Comparison of ENCODE assay signal across 1 cellular context in genomic region chr3:99875925-99876781, GRCh38.
TF ChIP-seq lines count a peak whose summit lies in the region.

No MANE protein-coding gene starts in this region.

TF ChIP-seq in SK-N-SH, 30 proteins besides CTCF, POLR2A, EP300 and RAD21 (continued from another document):
- peak; percentile 73 for TF ChIP-seq REST (IDR thresholded peaks at IDR 0.05; ENCODE audit: low read depth, low read length)
- TF ChIP-seq NFIC (IDR thresholded peaks at IDR 0.05; ENCODE audit: borderline replicate concordance): no peak
- no peak for TF ChIP-seq RFX5 (IDR thresholded peaks at IDR 0.05; ENCODE audit: low read length)
- TF ChIP-seq MEF2A (IDR thresholded peaks at IDR 0.05; ENCODE audit: borderline replicate concordance, low read depth): no peak
- TF ChIP-seq GATA2 (CRISPR knock-in tag; IDR thresholded peaks at IDR 0.05): no peak
- no peak for TF ChIP-seq GABPA (IDR thresholded peaks at IDR 0.05; ENCODE audit: low read depth)
- TF ChIP-seq MAX (IDR thresholded peaks at IDR 0.05; ENCODE audit: low read depth): peak; percentile 78
- no peak for TF ChIP-seq PBX3 (IDR thresholded peaks at IDR 0.05)
- TF ChIP-seq RCOR1 (IDR thresholded peaks at IDR 0.05; ENCODE audit: low read length): no peak
- no peak for TF ChIP-seq FOXM1 (IDR thresholded peaks at IDR 0.05; ENCODE audit: low read depth)
TF ChIP-seq in SK-N-SH: peak in this region for 8.
